ENCODE assay signal across 13 cellular contexts in the genomic region with DNA sequence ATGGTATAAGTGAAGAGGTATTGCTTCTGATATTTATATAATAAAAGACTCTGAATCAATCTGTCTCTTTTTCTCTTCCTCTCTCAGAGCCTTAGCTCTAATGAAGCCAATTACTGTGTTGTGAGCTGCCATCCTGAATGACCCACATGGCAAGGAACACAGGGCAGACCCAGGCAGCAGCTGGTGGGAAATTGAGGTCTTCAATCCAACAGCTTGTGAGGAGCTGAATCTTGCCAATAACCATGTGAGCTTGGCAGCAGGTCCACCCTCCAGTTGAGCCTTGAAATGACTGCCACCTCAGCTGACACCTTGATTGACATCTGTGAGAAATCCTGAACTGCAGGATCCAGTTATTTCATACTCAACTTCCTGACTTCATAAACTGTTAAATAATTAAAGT.
DNase-seq lines count a peak whose midpoint lies in the region; TF ChIP-seq lines count a peak whose summit lies in the region.
"Had no signal": no experiment of that assay in that cellular context is flagged by ENCODE, and none has a peak within 500 bp of the region (broad histone marks: within the 10 kb centered on the region; RNA-seq: fewer than 3 reads in every experiment).

No MANE protein-coding gene starts in this region.

- TF ChIP-seq CTCF in PC-9 (conservative IDR thresholded peaks at IDR 0.05) = no peak

- intact Hi-C loops in PC-9 (cut with micrococcal nuclease; ENCODE audit: unreplicated experiment) = no loop called here
- intact Hi-C loops in posterior cingulate gyrus (cut with DNase I) = no loop called here

- H3K4me1 ChIP-seq in PC-9 (replicated peaks; ENCODE audit: insufficient read depth) = no peaks in the 10 kb centered on the region
- H3K4me1 ChIP-seq: BLaER1 had no signal

- no peaks in the 10 kb centered on the region for H3K9me2 ChIP-seq in PC-9 (ENCODE audit: insufficient read depth)

- DNase-seq in NCI-H82 (lab: John Stamatoyannopoulos, UW) = peak; percentile 15
- DNase-seq in NCI-H82 treated with DMSO at 0.1 percent for 48 hours (lab: John Stamatoyannopoulos, UW; ENCODE audit: unreplicated experiment) = no peak
- peak; percentile 64 for DNase-seq in NCI-H2171 treated with DMSO at 0.1 percent for 48 hours (lab: John Stamatoyannopoulos, UW)
- DNase-seq in NCI-H69 (lab: John Stamatoyannopoulos, UW) = peak; percentile 39
- peak; percentile 40 for DNase-seq in retina
- no peak for DNase-seq in NCI-H187 treated with DMSO at 0.1 percent for 48 hours (lab: John Stamatoyannopoulos, UW)
- no peak for DNase-seq in PC-9
- no peak for DNase-seq in posterior cingulate gyrus
- DNase-seq: CD8-positive, alpha-beta memory T cell; DMS79; H7 had no signal

- no peaks in the 10 kb centered on the region for H3K79me2 ChIP-seq in PC-9 (ENCODE audit: low read depth)

- H3K27me3 ChIP-seq in PC-9 (ENCODE audit: insufficient read depth, low read depth) = no peaks in the 10 kb centered on the region
- H3K27me3 ChIP-seq: BLaER1 had no signal

- no TSS peak for BruUV-seq in PC-9 (replicated peaks; lab: Mats Ljungman, UMichigan)

- H4K20me1 ChIP-seq in PC-9 (ENCODE audit: insufficient read depth) = no peaks in the 10 kb centered on the region
- H4K20me1 ChIP-seq: BLaER1 had no signal

- H3K9me3 ChIP-seq in PC-9 (ENCODE audit: insufficient read depth, low read depth) = no peaks in the 10 kb centered on the region
- H3K9me3 ChIP-seq: BLaER1 had no signal

- no peaks in the 10 kb centered on the region for H3F3A ChIP-seq in PC-9 (ENCODE audit: insufficient read depth, low read depth)

- no peak overlapping the region for H3K27ac ChIP-seq in PC-9
- H3K27ac ChIP-seq: 22Rv1, BLaER1 had no signal

- POLR2A ChIA-PET in PC-9 (lab: Charles Lee; ENCODE audit: unreplicated experiment) = no interaction called here

- H3K4me3 ChIP-seq in PC-9 = no peak overlapping the region
- H3K4me3 ChIP-seq: BLaER1 had no signal

- CTCF ChIA-PET in PC-9 (lab: Charles Lee) = no interaction called here

- no peak overlapping the region for H3K4me2 ChIP-seq in PC-9
- H3K4me2 ChIP-seq: BLaER1 had no signal

- H3K36me3 ChIP-seq in PC-9 (ENCODE audit: low read depth) = no peaks in the 10 kb centered on the region
- H3K36me3 ChIP-seq: BLaER1 had no signal

- H2AFZ ChIP-seq in PC-9 = no peak overlapping the region

Comparison
In these comparisons a context has a peak if more than half of its experiments do, and no peak if none do; other contexts are left out.
1. DNase-seq: peak in NCI-H82 (single experiment), NCI-H2171 treated with DMSO at 0.1 percent for 48 hours (single experiment), NCI-H69 (single experiment) and retina (single experiment); none in NCI-H82 treated with DMSO at 0.1 percent for 48 hours (single experiment), NCI-H187 treated with DMSO at 0.1 percent for 48 hours (single experiment), PC-9 (0 of 2) and posterior cingulate gyrus (0 of 10).